Comparison of ENCODE assay signal across 11 cellular contexts in the genomic region with DNA sequence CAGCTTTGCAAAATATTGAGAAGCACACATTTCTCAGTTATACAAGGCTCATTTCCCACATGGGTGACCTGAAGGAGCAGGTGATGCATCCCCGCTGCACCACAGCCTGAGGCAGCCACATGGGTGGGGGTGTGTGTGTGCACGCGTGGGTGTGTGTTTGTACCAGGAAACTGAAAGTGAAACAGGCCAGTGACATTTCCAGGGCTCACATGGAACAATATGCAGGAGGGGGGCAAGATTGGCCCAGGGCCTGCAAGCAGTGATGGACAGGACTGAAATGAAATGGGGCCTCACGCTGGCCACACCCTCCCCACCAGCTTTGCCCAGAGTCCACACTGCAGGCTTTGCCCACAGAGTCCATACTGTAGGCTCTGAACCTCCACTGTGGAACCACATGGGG.
DNase-seq lines count a peak whose midpoint lies in the region; ATAC-seq and TF ChIP-seq lines count a peak whose summit lies in the region.
"Had no signal": no experiment of that assay in that cellular context is flagged by ENCODE, and none has a peak within 500 bp of the region (broad histone marks: within the 10 kb centered on the region; RNA-seq: fewer than 3 reads in every experiment).

No MANE protein-coding gene starts in this region.

- CTCF ChIA-PET in CD4-positive, alpha-beta memory T cell (lab: Charles Lee; ENCODE audit: partially characterized antibody): interaction anchor here (0.8 to 5.7 kb wide), 8 partner anchors 11 to 250 kb away, joined by 3 to 29 read pairs (median 4); no protein-coding TSS in a partner anchor

- no peaks in the 10 kb centered on the region for H3K27me3 Mint-ChIP-seq in CD4-positive, alpha-beta memory T cell
- peaks cover 10% of the 10 kb centered on the region for H3K27me3 Mint-ChIP-seq in central memory CD8-positive, alpha-beta T cell

- POLR2A ChIA-PET in CD4-positive, alpha-beta memory T cell (lab: Charles Lee; ENCODE audit: partially characterized antibody): interaction anchor here (0.8 to 1.9 kb wide), 5 partner anchors 27 to 244 kb away, joined by 3 to 5 read pairs (median 4); no protein-coding TSS in a partner anchor

- peaks cover 31 to 53% (median 40%) of the 10 kb centered on the region in 4 donors for H3K4me1 Mint-ChIP-seq in CD4-positive, alpha-beta memory T cell
- peaks cover 19% of the 10 kb centered on the region for H3K4me1 Mint-ChIP-seq in central memory CD8-positive, alpha-beta T cell

- intact Hi-C loops in CD4-positive, alpha-beta memory T cell (cut with micrococcal nuclease): no loop called here
- intact Hi-C loops in sigmoid colon (cut with DNase I): no loop called here
- intact Hi-C loops in heart right ventricle (cut with DNase I): no loop called here

- peak overlapping the region; percentile 71 to 92 (median 88) for H3K27ac Mint-ChIP-seq in CD4-positive, alpha-beta memory T cell
- H3K27ac Mint-ChIP-seq in central memory CD8-positive, alpha-beta T cell (ENCODE audit: low read depth): peak overlapping the region; percentile 20

- no peaks in the 10 kb centered on the region for H3K9me3 Mint-ChIP-seq in CD4-positive, alpha-beta memory T cell
- no peaks in the 10 kb centered on the region for H3K9me3 Mint-ChIP-seq in central memory CD8-positive, alpha-beta T cell

- no peak for TF ChIP-seq CTCF in sigmoid colon (IDR thresholded peaks at IDR 0.05)
- no peak for TF ChIP-seq CTCF in GM13976 (IDR thresholded peaks at IDR 0.05; ENCODE audit: borderline replicate concordance, control extremely low read depth, extremely low read depth, insufficient read depth, missing control alignments)
- no peak for TF ChIP-seq CTCF in heart right ventricle (IDR thresholded peaks at IDR 0.05)

- peak overlapping the region; percentile 27 for H3K27ac ChIP-seq in CD4-positive, alpha-beta memory T cell (ENCODE audit: low read depth, low read length)
- H3K27ac ChIP-seq in sigmoid colon (no peak overlapping the region), heart right ventricle (no peak overlapping the region)
- H3K27ac ChIP-seq: prostate gland had no signal

- 28 to 31% methylated on average over 4 of the region's 4 CpGs for WGBS in sigmoid colon, 2 donors
- WGBS in heart right ventricle, 2 donors: 59 to 74% methylated on average over 4 of the region's 4 CpGs

- no peaks in the 10 kb centered on the region for H3K36me3 Mint-ChIP-seq in CD4-positive, alpha-beta memory T cell
- peaks cover 3% of the 10 kb centered on the region for H3K36me3 Mint-ChIP-seq in central memory CD8-positive, alpha-beta T cell (ENCODE audit: insufficient read depth)

- peak overlapping the region in 1 of 2 donors; percentile 48 for H3K4me3 ChIP-seq in CD4-positive, alpha-beta memory T cell (ENCODE audit: low read length in 2 of 2)
- H3K4me3 ChIP-seq in sigmoid colon (no peak overlapping the region), heart right ventricle (no peak overlapping the region)
- H3K4me3 ChIP-seq: prostate gland had no signal

- peak; percentile 47 for ATAC-seq in central memory CD8-positive, alpha-beta T cell (replicated peaks; ENCODE audit: extremely low read depth, poor library complexity, severe bottlenecking)
- ATAC-seq in heart right ventricle: no peak

- no peaks in the 10 kb centered on the region for H3K27me3 ChIP-seq in CD4-positive, alpha-beta memory T cell (ENCODE audit: insufficient read depth, low read length)
- no peaks in the 10 kb centered on the region for H3K27me3 ChIP-seq in sigmoid colon
- H3K27me3 ChIP-seq in heart right ventricle: peaks cover 0 to 11% (median 0%) of the 10 kb centered on the region in 7 donors

- peak overlapping the region; percentile 73 to 91 (median 80) for H3K4me3 Mint-ChIP-seq in CD4-positive, alpha-beta memory T cell
- peak overlapping the region; percentile 50 for H3K4me3 Mint-ChIP-seq in central memory CD8-positive, alpha-beta T cell

- TF ChIP-seq EP300 in sigmoid colon (IDR thresholded peaks at IDR 0.05): no peak

- in situ Hi-C loops in GM13976 (cut with MboI; ENCODE audit: low sequenced_read_pairs, unreplicated experiment): no loop called here

- H3K4me1 ChIP-seq in CD4-positive, alpha-beta memory T cell (ENCODE audit: insufficient read depth, low read length): peaks cover 34% of the 10 kb centered on the region
- peaks cover 0 to 14% (median 12%) of the 10 kb centered on the region in 4 donors for H3K4me1 ChIP-seq in sigmoid colon
- peaks cover 0 to 24% (median 12%) of the 10 kb centered on the region in 9 donors for H3K4me1 ChIP-seq in heart right ventricle
- H3K4me1 ChIP-seq: prostate gland had no signal

- peak; percentile 59 to 81 (median 66) for DNase-seq in CD4-positive, alpha-beta memory T cell
- peak; percentile 61 for DNase-seq in activated CD4-positive, alpha-beta T cell treated with anti-CD3 and anti-CD28 coated beads, Interleukin-2, amount 50 U/mL, for 1 hour
- peak in 1 of 2 donors; percentile 15 for DNase-seq in central memory CD8-positive, alpha-beta T cell (ENCODE audit: low spot score in 2 of 2)
- DNase-seq in stimulated activated CD4-positive, alpha-beta T cell treated with anti-CD3 and anti-CD28 coated beads, Interleukin-2, amount 100 ng/mL, for 24 hours: peak; percentile 63 to 72
- no peak for DNase-seq in sigmoid colon
- no peak for DNase-seq in GM13976 (ENCODE audit: low spot score)
- no peak for DNase-seq in HPDE6-E6E7 (ENCODE audit: extremely low spot score)
- DNase-seq in heart right ventricle: no peak
- DNase-seq: foreskin melanocyte, NCI-H526 treated with DMSO at 0.1 percent for 48 hours had no signal

- no peaks in the 10 kb centered on the region for H3K9me3 ChIP-seq in CD4-positive, alpha-beta memory T cell (ENCODE audit: control insufficient read depth in 1 of 2, low read length in 2 of 2)
- H3K9me3 ChIP-seq in sigmoid colon: no peaks in the 10 kb centered on the region
- no peaks in the 10 kb centered on the region for H3K9me3 ChIP-seq in heart right ventricle
- H3K9me3 ChIP-seq: prostate gland had no signal

- no peaks in the 10 kb centered on the region for H3K36me3 ChIP-seq in CD4-positive, alpha-beta memory T cell (ENCODE audit: insufficient read depth, low read length)
- H3K36me3 ChIP-seq in sigmoid colon: no peaks in the 10 kb centered on the region
- H3K36me3 ChIP-seq in heart right ventricle: no peaks in the 10 kb centered on the region
- H3K36me3 ChIP-seq: prostate gland had no signal

- no peak for TF ChIP-seq POLR2A in sigmoid colon (IDR thresholded peaks at IDR 0.05)

Comparison
In these comparisons a context has a peak if more than half of its experiments do, and no peak if none do; other contexts are left out.
1. DNase-seq: peak in CD4-positive, alpha-beta memory T cell (5 of 5), activated CD4-positive, alpha-beta T cell treated with anti-CD3 and anti-CD28 coated beads, Interleukin-2, amount 50 U/mL, for 1 hour (single experiment) and stimulated activated CD4-positive, alpha-beta T cell treated with anti-CD3 and anti-CD28 coated beads, Interleukin-2, amount 100 ng/mL, for 24 hours (2 of 2); none in sigmoid colon (single experiment), GM13976 (single experiment), HPDE6-E6E7 (single experiment) and heart right ventricle (0 of 2).